ENCODE assay signal across 9 cellular contexts in the genomic region with DNA sequence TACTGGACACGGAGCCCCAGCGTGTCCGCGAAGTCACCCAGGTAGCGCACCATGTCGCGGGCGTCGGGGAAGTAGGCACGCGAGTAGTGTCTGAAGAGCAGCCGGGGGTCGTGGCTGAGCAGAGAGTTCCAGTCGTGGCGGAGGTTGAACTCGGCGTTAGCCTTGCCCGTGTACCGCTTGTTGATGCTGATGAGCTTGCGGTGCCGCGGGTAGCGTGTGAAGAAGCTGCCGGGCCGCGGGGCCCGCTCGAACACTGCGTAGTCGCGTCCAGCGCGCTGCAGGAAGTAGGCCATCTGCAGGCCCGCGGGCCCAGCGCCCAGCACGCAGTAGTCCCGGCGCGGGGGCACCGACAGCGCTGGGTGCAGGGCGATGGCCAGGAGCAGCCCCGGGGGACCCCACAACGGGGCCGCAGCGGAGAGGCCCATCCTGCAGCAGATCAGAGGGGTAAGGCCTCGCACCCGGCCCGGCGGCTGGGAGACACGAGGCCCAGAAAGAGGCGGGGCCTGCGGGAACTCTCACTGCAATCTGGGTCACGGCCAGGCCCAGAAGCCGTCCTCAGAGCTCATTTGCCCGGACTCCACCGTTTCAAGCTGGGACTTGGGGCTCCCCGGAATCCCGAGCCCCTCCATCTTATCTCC. TPM values are rescaled to one million over a fixed set of nuclear protein-coding genes. Genes with fewer than 3 reads are reported as not detected.
A peak's percentile ranks its signal among the peaks of the same experiment; 100 is the strongest.
DNase-seq lines count a peak whose midpoint lies in the region; ATAC-seq, FAIRE-seq and TF ChIP-seq lines count a peak whose summit lies in the region.
"Had no signal": no experiment of that assay in that cellular context is flagged by ENCODE, and none has a peak within 500 bp of the region (broad histone marks: within the 10 kb centered on the region; RNA-seq: fewer than 3 reads in every experiment).

No MANE protein-coding gene starts in this region.

- peak overlapping the region; percentile 56 to 69 (median 62) for H3K4me3 ChIP-seq in stomach

- intact Hi-C loops in stomach (cut with DNase I; ENCODE audit: low total_unique reads) = no loop called here

- 94 to 96% (median 95%) methylated on average over 33 to 60 of the region's 60 CpGs for WGBS in stomach, 5 donors

- no peak for TF ChIP-seq CTCF in stomach (IDR thresholded peaks at IDR 0.05)

- POLR2A ChIA-PET in activated naive CD8-positive, alpha-beta T cell treated with anti-CD3 and anti-CD28 coated beads, Interleukin-2, amount 10 ng/mL, durations not matched to agents 7 days and 5 days (lab: Charles Lee) = interaction anchor here (0.6 to 2.9 kb wide), 9 partner anchors 11 to 267 kb away, joined by 3 to 24 read pairs (median 4); partner anchors contain the start of genes APOL2, EIF3D and TXN2

- H3K9me3 ChIP-seq in stomach = no peaks in the 10 kb centered on the region

- H3K27me3 Mint-ChIP-seq in activated naive CD8-positive, alpha-beta T cell treated with anti-CD3 and anti-CD28 coated beads, Interleukin-2, amount 10 ng/mL, durations not matched to agents 7 days and 5 days = no peaks in the 10 kb centered on the region
- peaks cover 0 to 2% (median 2%) of the 10 kb centered on the region in 3 donors for H3K27me3 Mint-ChIP-seq in immature natural killer cell (ENCODE audit: low read depth in 3 of 3)

- no peak for ATAC-seq in activated naive CD8-positive, alpha-beta T cell treated with anti-CD3 and anti-CD28 coated beads, Interleukin-2, amount 10 ng/mL, durations not matched to agents 7 days and 5 days (ENCODE audit: low read depth)

- H3K36me3 ChIP-seq in stomach = peaks cover 7 to 43% (median 22%) of the 10 kb centered on the region in 4 donors

- H3K4me1 Mint-ChIP-seq in activated naive CD8-positive, alpha-beta T cell treated with anti-CD3 and anti-CD28 coated beads, Interleukin-2, amount 10 ng/mL, durations not matched to agents 7 days and 5 days = peaks cover 14% of the 10 kb centered on the region
- H3K4me1 Mint-ChIP-seq in immature natural killer cell = peaks cover 6 to 14% of the 10 kb centered on the region in 2 donors

- no peaks in the 10 kb centered on the region for H3K9me3 Mint-ChIP-seq in activated naive CD8-positive, alpha-beta T cell treated with anti-CD3 and anti-CD28 coated beads, Interleukin-2, amount 10 ng/mL, durations not matched to agents 7 days and 5 days
- H3K9me3 Mint-ChIP-seq in immature natural killer cell = no peaks in the 10 kb centered on the region

- no peaks in the 10 kb centered on the region for H3K27me3 ChIP-seq in stomach

- TF ChIP-seq POLR2A in stomach (IDR thresholded peaks at IDR 0.05) (no peak), H54 (IDR thresholded peaks at IDR 0.05; ENCODE audit: low read depth, low read length) (no peak)

- no peak for FAIRE-seq in H54 (lab: Jason Lieb, UNC)
- FAIRE-seq: A204.1 had no signal

- H3K4me3 Mint-ChIP-seq in activated naive CD8-positive, alpha-beta T cell treated with anti-CD3 and anti-CD28 coated beads, Interleukin-2, amount 10 ng/mL, durations not matched to agents 7 days and 5 days = peak overlapping the region; percentile 76
- H3K4me3 Mint-ChIP-seq in immature natural killer cell = peak overlapping the region in 4 of 5 donors; percentile 24 to 76 (median 64)

- H3K4me1 ChIP-seq in stomach = peaks cover 18 to 42% (median 35%) of the 10 kb centered on the region in 4 donors

- DNase-seq in NCI-H1417 (lab: John Stamatoyannopoulos, UW) (peak in 2 of 3 experiments; percentile 62 to 64), NCI-H1417 treated with DMSO at 0.1 percent for 48 hours (lab: John Stamatoyannopoulos, UW) (no peak), immature natural killer cell (no peak), stomach (no peak), NOMO-1 treated with DMSO at 0.1 percent for 48 hours (lab: John Stamatoyannopoulos, UW; ENCODE audit: unreplicated experiment) (no peak), H54 (ENCODE audit: insufficient read length, low spot score) (no peak), DMS114 treated with DMSO at 0.1 percent for 48 hours (lab: John Stamatoyannopoulos, UW; ENCODE audit: unreplicated experiment) (no peak)
- no peak for DNase-seq in activated naive CD8-positive, alpha-beta T cell treated with anti-CD3 and anti-CD28 coated beads, Interleukin-2, amount 10 ng/mL, durations not matched to agents 7 days and 5 days

- no peak overlapping the region for H3K27ac Mint-ChIP-seq in activated naive CD8-positive, alpha-beta T cell treated with anti-CD3 and anti-CD28 coated beads, Interleukin-2, amount 10 ng/mL, durations not matched to agents 7 days and 5 days
- H3K27ac Mint-ChIP-seq in immature natural killer cell = no peak overlapping the region

- peak overlapping the region; percentile 77 to 88 (median 80) for H3K27ac ChIP-seq in stomach

- peaks cover 14% of the 10 kb centered on the region for H3K36me3 Mint-ChIP-seq in activated naive CD8-positive, alpha-beta T cell treated with anti-CD3 and anti-CD28 coated beads, Interleukin-2, amount 10 ng/mL, durations not matched to agents 7 days and 5 days
- peaks cover 2 to 8% (median 3%) of the 10 kb centered on the region in 3 donors for H3K36me3 Mint-ChIP-seq in immature natural killer cell

- no peak for TF ChIP-seq EP300 in stomach (IDR thresholded peaks at IDR 0.05)

RNA-seq across cellular contexts. Expression of gene FOXRED2, which starts 0.7 kb away (rescaled TPM):
- total RNA-seq in activated naive CD8-positive, alpha-beta T cell treated with anti-CD3 and anti-CD28 coated beads, Interleukin-2, amount 10 ng/mL, durations not matched to agents 7 days and 5 days = 10 to 100 TPM; 10.9 to 12.0 TPM
- polyA plus RNA-seq in immature natural killer cell (1 to 10 TPM in 1 of 3 donors, under 1 TPM in 1, not detected in 1; 0.38 to 2.8 TPM), stomach (1 to 10 TPM in 2 of 3 donors, under 1 TPM in 1; 0.76 to 2.5 (median 1.9) TPM)
- total RNA-seq in stomach = 10 to 100 TPM in 1 of 5 donors, 1 to 10 TPM in 4; 2.9 to 17.5 (median 6.5) TPM

RNA-seq across cellular contexts. Expression of gene EIF3D, which starts 22.8 kb away (rescaled TPM):
- 100 to 1,000 TPM; 198 to 203 TPM for total RNA-seq in activated naive CD8-positive, alpha-beta T cell treated with anti-CD3 and anti-CD28 coated beads, Interleukin-2, amount 10 ng/mL, durations not matched to agents 7 days and 5 days
- polyA plus RNA-seq in immature natural killer cell (100 to 1,000 TPM in 2 of 3 donors, 10 to 100 TPM in 1; 95.1 to 155 (median 124) TPM), stomach (100 to 1,000 TPM; 172 to 242 (median 230) TPM)
- total RNA-seq in stomach = 100 to 1,000 TPM in 4 of 5 donors, 10 to 100 TPM in 1; 80.4 to 212 (median 160) TPM

RNA-seq across cellular contexts. Expression of gene TXN2, which starts 24.7 kb away (rescaled TPM):
- total RNA-seq in activated naive CD8-positive, alpha-beta T cell treated with anti-CD3 and anti-CD28 coated beads, Interleukin-2, amount 10 ng/mL, durations not matched to agents 7 days and 5 days = 10 to 100 TPM; 64.5 to 64.6 TPM
- polyA plus RNA-seq in immature natural killer cell (100 to 1,000 TPM; 134 to 239 (median 178) TPM), stomach (100 to 1,000 TPM in 2 of 3 donors, 10 to 100 TPM in 1; 86.8 to 144 (median 124) TPM)
- 100 to 1,000 TPM in 1 of 5 donors, 10 to 100 TPM in 3, 1 to 10 TPM in 1; 7.0 to 279 (median 43.7) TPM for total RNA-seq in stomach

Comparison
In these comparisons a context has a peak if more than half of its experiments do, and no peak if none do; other contexts are left out.
1. DNase-seq: peak in NCI-H1417 (2 of 3); none in NCI-H1417 treated with DMSO at 0.1 percent for 48 hours (single experiment), activated naive CD8-positive, alpha-beta T cell treated with anti-CD3 and anti-CD28 coated beads, Interleukin-2, amount 10 ng/mL, durations not matched to agents 7 days and 5 days (single experiment), immature natural killer cell (0 of 3), stomach (single experiment), NOMO-1 treated with DMSO at 0.1 percent for 48 hours (single experiment), H54 (single experiment) and DMS114 treated with DMSO at 0.1 percent for 48 hours (single experiment).